In genomic region chr15:70892912-70893560, GRCh38 we compare ENCODE assay signal across 8 cellular contexts. TPM values are rescaled to one million over a fixed set of nuclear protein-coding genes. Genes with fewer than 3 reads are reported as not detected.
A peak's percentile ranks its signal among the peaks of the same experiment; 100 is the strongest.
DNase-seq lines count a peak whose midpoint lies in the region; ATAC-seq, FAIRE-seq and TF ChIP-seq lines count a peak whose summit lies in the region.

No MANE protein-coding gene starts in this region.

- peak; percentile 15 for ATAC-seq in HG02678 (IDR thresholded peaks at IDR 0.05; ENCODE audit: unreplicated experiment)
- ATAC-seq in stimulated activated naive CD8-positive, alpha-beta T cell treated with anti-CD3 and anti-CD28 coated beads, Interleukin-15, amount 100 ng/mL, for 72 hours: peak; percentile 27

- peak overlapping the region; percentile 99 for H2AFZ ChIP-seq in keratinocyte (ENCODE audit: control insufficient read depth, low read length)

- H3K36me3 Mint-ChIP-seq in T-helper 2 cell treated with Interferon-gamma antibody and Interleukin-4, amounts not matched to agents 5 μg/mL and 100 μg/mL, for 36 hours (ENCODE audit: low read depth): no peaks in the 10 kb centered on the region

- H3K4me2 ChIP-seq in keratinocyte (ENCODE audit: control insufficient read depth, extremely low read depth, insufficient read depth, low read depth, low read length): peak overlapping the region; percentile 98

- H3K9me1 ChIP-seq in keratinocyte (ENCODE audit: control insufficient read depth, extremely low read depth, insufficient read depth, low read length): peaks cover 2% of the 10 kb centered on the region

- H4K20me1 ChIP-seq in keratinocyte (ENCODE audit: control insufficient read depth, extremely low read depth, insufficient read depth, low read length): no peaks in the 10 kb centered on the region

- H3K79me2 ChIP-seq in keratinocyte (ENCODE audit: control insufficient read depth, insufficient read depth, low read length): peaks cover 18% of the 10 kb centered on the region

- no peaks in the 10 kb centered on the region for H3K36me3 ChIP-seq in keratinocyte (ENCODE audit: control insufficient read depth in 2 of 2, extremely low read depth in 1 of 2, insufficient read depth in 2 of 2, low read length in 2 of 2)

- peak overlapping the region; percentile 87 for H3K4me3 Mint-ChIP-seq in T-helper 2 cell treated with Interferon-gamma antibody and Interleukin-4, amounts not matched to agents 5 μg/mL and 100 μg/mL, for 36 hours
- peak overlapping the region; percentile 86 to 93 for H3K4me3 Mint-ChIP-seq in stimulated activated naive CD8-positive, alpha-beta T cell treated with anti-CD3 and anti-CD28 coated beads, Interleukin-15, amount 100 ng/mL, for 72 hours

- H3K27me3 Mint-ChIP-seq in T-helper 2 cell treated with Interferon-gamma antibody and Interleukin-4, amounts not matched to agents 5 μg/mL and 100 μg/mL, for 36 hours (ENCODE audit: low read depth): peaks cover 56% of the 10 kb centered on the region
- peaks cover 62% of the 10 kb centered on the region for H3K27me3 Mint-ChIP-seq in stimulated activated naive CD8-positive, alpha-beta T cell treated with anti-CD3 and anti-CD28 coated beads, Interleukin-15, amount 100 ng/mL, for 72 hours

- H3K27ac Mint-ChIP-seq in T-helper 2 cell treated with Interferon-gamma antibody and Interleukin-4, amounts not matched to agents 5 μg/mL and 100 μg/mL, for 36 hours: no peak overlapping the region
- H3K27ac Mint-ChIP-seq in stimulated activated naive CD8-positive, alpha-beta T cell treated with anti-CD3 and anti-CD28 coated beads, Interleukin-15, amount 100 ng/mL, for 72 hours: peak overlapping the region; percentile 88 to 94

- FAIRE-seq in keratinocyte (lab: Jason Lieb, UNC): peak; percentile 57

- H3K27ac ChIP-seq in caudate nucleus (ENCODE audit: low read depth, low read length) (peak overlapping the region; percentile 96), keratinocyte (ENCODE audit: control insufficient read depth, insufficient read depth, low read length) (peak overlapping the region; percentile 84)

- peak; percentile 63 to 68 (median 68) for TF ChIP-seq CTCF in keratinocyte (optimal IDR thresholded peaks at IDR 0.05 in 1 of 3, IDR thresholded peaks at IDR 0.05 in 1 of 3, conservative IDR thresholded peaks at IDR 0.05 in 1 of 3; ENCODE audit: extremely low read depth in 1 of 3, insufficient read depth in 2 of 3, low read length in 3 of 3)

- peaks cover 23% of the 10 kb centered on the region for H3K4me1 ChIP-seq in keratinocyte (ENCODE audit: control insufficient read depth, extremely low read depth, insufficient read depth, low read length)

- no peaks in the 10 kb centered on the region for H3K27me3 ChIP-seq in keratinocyte (ENCODE audit: control insufficient read depth, extremely low read depth, insufficient read depth, low read length)

- no peak for DNase-seq in T-helper 2 cell treated with Interferon-gamma antibody and Interleukin-4, amounts not matched to agents 5 μg/mL and 100 μg/mL, for 36 hours (ENCODE audit: low spot score)
- DNase-seq in T-helper 2 cell: no peak
- peak; percentile 62 for DNase-seq in NCI-H69 (lab: John Stamatoyannopoulos, UW)
- peak in 8 of 61 donors; percentile 36 to 82 (median 61) for DNase-seq in caudate nucleus (lab: John Stamatoyannopoulos, UW)
- no peak for DNase-seq in keratinocyte (ENCODE audit: low read depth, low spot score)
- DNase-seq in stimulated activated naive CD8-positive, alpha-beta T cell treated with anti-CD3 and anti-CD28 coated beads, Interleukin-15, amount 100 ng/mL, for 72 hours: no peak
- no peak for DNase-seq in hepatic stellate cell (ENCODE audit: low spot score)

- H3K4me1 Mint-ChIP-seq in T-helper 2 cell treated with Interferon-gamma antibody and Interleukin-4, amounts not matched to agents 5 μg/mL and 100 μg/mL, for 36 hours (ENCODE audit: low read depth): peaks cover 9% of the 10 kb centered on the region
- peaks cover 8% of the 10 kb centered on the region for H3K4me1 Mint-ChIP-seq in stimulated activated naive CD8-positive, alpha-beta T cell treated with anti-CD3 and anti-CD28 coated beads, Interleukin-15, amount 100 ng/mL, for 72 hours

- H3K9me3 Mint-ChIP-seq in T-helper 2 cell treated with Interferon-gamma antibody and Interleukin-4, amounts not matched to agents 5 μg/mL and 100 μg/mL, for 36 hours: no peaks in the 10 kb centered on the region
- peaks cover 0 to 4% of the 10 kb centered on the region in 2 donors for H3K9me3 Mint-ChIP-seq in stimulated activated naive CD8-positive, alpha-beta T cell treated with anti-CD3 and anti-CD28 coated beads, Interleukin-15, amount 100 ng/mL, for 72 hours

- H3K9me3 ChIP-seq in keratinocyte (ENCODE audit: control insufficient read depth, low read depth, low read length): no peaks in the 10 kb centered on the region

- H3K4me3 ChIP-seq in keratinocyte (ENCODE audit: control insufficient read depth in 2 of 3, extremely low read depth in 1 of 3, insufficient read depth in 2 of 3, low read depth in 1 of 3, low read length in 3 of 3): peak overlapping the region; percentile 89 to 99 (median 94)

- dilution Hi-C loops in keratinocyte (cut with MboI; ENCODE audit: extremely low pct_ligation_motif_present, low sequenced_read_pairs): no loop called here

- H3K9ac ChIP-seq in keratinocyte (ENCODE audit: control insufficient read depth, extremely low read depth, insufficient read depth, low read length): peak overlapping the region; percentile 80

RNA-seq across cellular contexts. Expression of gene LRRC49, which starts 0.4 kb away (rescaled TPM):
- polyA plus RNA-seq in keratinocyte: 7.1 to 9.9 TPM (median 7.9 TPM) in 3 replicates
- polyA plus RNA-seq in keratinocyte (2011; ENCODE audit: low read depth): 3.8 TPM
- polyA plus RNA-seq in keratinocyte (2011; cell fraction: cytosol; rRNA removed): 6.1 and 10.4 TPM in 2 replicates
- polyA plus RNA-seq in keratinocyte (2011; cell fraction: nucleus; rRNA removed): 8.5 and 10.8 TPM in 2 replicates
- polyA plus RNA-seq in keratinocyte (2012; ENCODE audit: low replicate concordance): 5.2 and 9.2 TPM in 2 replicates
- 4.5 to 11.1 TPM (median 8.0 TPM) in 3 replicates for polyA minus RNA-seq in keratinocyte
- 5.0 TPM for polyA minus RNA-seq in keratinocyte (2011; cell fraction: cytosol; rRNA and poly(A)+ RNA removed)
- 7.0 and 18.8 TPM in 2 replicates for polyA minus RNA-seq in keratinocyte (2011; cell fraction: nucleus; rRNA and poly(A)+ RNA removed)

RNA-seq across cellular contexts. Expression of gene THAP10, which starts 0.8 kb away (rescaled TPM):
- polyA plus RNA-seq in keratinocyte: 1.8 to 3.1 TPM (median 2.5 TPM) in 3 replicates
- polyA plus RNA-seq in keratinocyte (2011; ENCODE audit: low read depth): 2.4 TPM
- 1.8 and 3.0 TPM in 2 replicates for polyA plus RNA-seq in keratinocyte (2011; cell fraction: cytosol; rRNA removed)
- 1.5 and 1.7 TPM in 2 replicates for polyA plus RNA-seq in keratinocyte (2011; cell fraction: nucleus; rRNA removed)
- 1.1 and 1.5 TPM in 2 replicates for polyA plus RNA-seq in keratinocyte (2012; ENCODE audit: low replicate concordance)
- polyA minus RNA-seq in keratinocyte: 0.16 to 1.2 TPM (median 0.69 TPM) in 3 replicates
- 3.5 TPM for polyA minus RNA-seq in keratinocyte (2011; cell fraction: cytosol; rRNA and poly(A)+ RNA removed)
- polyA minus RNA-seq in keratinocyte (2011; cell fraction: nucleus; rRNA and poly(A)+ RNA removed): 0.84 and 0.85 TPM in 2 replicates

RNA-seq across cellular contexts. Expression of gene LARP6, which starts 39.1 kb away (rescaled TPM):
- polyA plus RNA-seq in keratinocyte: 36.5 to 72.9 TPM (median 66.1 TPM) in 3 replicates
- 17.7 TPM for polyA plus RNA-seq in keratinocyte (2011; ENCODE audit: low read depth)
- 49.2 and 50.8 TPM in 2 replicates for polyA plus RNA-seq in keratinocyte (2011; cell fraction: cytosol; rRNA removed)
- 25.6 and 28.6 TPM in 2 replicates for polyA plus RNA-seq in keratinocyte (2011; cell fraction: nucleus; rRNA removed)
- polyA plus RNA-seq in keratinocyte (2012; ENCODE audit: low replicate concordance): 19.8 and 46.5 TPM in 2 replicates
- polyA minus RNA-seq in keratinocyte: 13.6 to 32.4 TPM (median 25.3 TPM) in 3 replicates
- polyA minus RNA-seq in keratinocyte (2011; cell fraction: cytosol; rRNA and poly(A)+ RNA removed): 23.6 TPM
- 7.1 TPM in 2 replicates for polyA minus RNA-seq in keratinocyte (2011; cell fraction: nucleus; rRNA and poly(A)+ RNA removed)
